Comparison of ENCODE assay signal across 23 cellular contexts in the genomic region with DNA sequence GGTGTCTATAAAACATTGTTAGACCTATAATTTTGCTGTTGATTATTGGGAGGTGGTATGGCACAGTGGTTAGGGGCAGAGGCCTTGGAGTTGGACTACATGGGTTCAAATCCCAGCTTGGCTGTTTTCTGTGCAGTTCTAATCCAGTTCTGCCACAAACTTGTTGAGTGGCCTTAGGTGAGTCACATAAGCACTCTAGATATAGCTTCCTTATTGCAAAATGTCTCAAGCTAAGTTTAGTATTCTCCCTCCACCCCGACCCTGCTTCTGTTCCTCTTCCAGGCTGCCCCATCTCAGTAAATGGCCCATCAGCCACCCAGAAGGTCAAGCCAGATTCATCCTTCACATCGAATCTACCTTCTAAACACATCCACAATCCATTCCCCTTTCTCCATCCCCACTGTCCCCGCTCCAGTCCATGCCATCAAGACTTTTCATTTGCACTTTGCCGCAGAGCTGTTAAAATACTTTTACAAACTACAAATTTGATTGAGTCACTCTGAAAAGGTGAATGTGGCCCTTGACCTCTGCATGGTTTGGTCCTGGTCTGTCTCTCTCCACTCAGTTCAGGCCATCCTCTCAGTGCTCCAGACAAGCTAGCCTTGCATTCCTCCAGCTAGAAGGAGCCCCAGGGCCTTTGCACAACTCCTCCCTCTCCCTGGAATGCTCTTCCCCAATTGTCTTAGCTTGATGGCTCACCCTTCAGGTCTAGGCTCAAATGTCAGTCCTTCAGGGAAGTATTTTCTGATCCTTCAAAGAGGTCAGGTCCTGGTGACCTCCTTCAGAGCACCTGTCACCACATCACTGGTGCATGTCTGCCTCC. TPM values are rescaled to one million over a fixed set of nuclear protein-coding genes. Genes with fewer than 3 reads are reported as not detected.
A peak's percentile ranks its signal among the peaks of the same experiment; 100 is the strongest.
DNase-seq lines count a peak whose midpoint lies in the region; ATAC-seq and TF ChIP-seq lines count a peak whose summit lies in the region.
"Had no signal": no experiment of that assay in that cellular context is flagged by ENCODE, and none has a peak within 500 bp of the region (broad histone marks: within the 10 kb centered on the region; RNA-seq: fewer than 3 reads in every experiment).

No MANE protein-coding gene starts in this region.

- BruUV-seq in OCI-LY7 (replicated peaks; lab: Mats Ljungman, UMichigan), result TSS peak; percentile 91

- no peak overlapping the region for H3K4me2 ChIP-seq in OCI-LY7 (ENCODE audit: low read length)
- H3K4me2 ChIP-seq: smooth muscle cell had no signal

- H3K9me3 Mint-ChIP-seq in progenitor cell of endocrine pancreas (ENCODE audit: low read depth), result peaks cover 7% of the 10 kb centered on the region
- H3K9me3 Mint-ChIP-seq in effector memory CD8-positive, alpha-beta T cell, result no peaks in the 10 kb centered on the region
- H3K9me3 Mint-ChIP-seq: activated naive CD4-positive, alpha-beta T cell treated with anti-CD3 and anti-CD28 coated beads for 36 hours; brain; memory B cell had no signal

- POLR2A ChIA-PET in OCI-LY7 (lab: Charles Lee), result interaction anchor here (0.7 to 1.1 kb wide), 2 partner anchors 11 to 16 kb away, joined by 3 to 5 read pairs; a partner anchor contains a TSS

- CTCF ChIA-PET in OCI-LY7 (lab: Charles Lee; ENCODE audit: unreplicated experiment), result no interaction called here

- H3K4me1 ChIP-seq in OCI-LY7 (ENCODE audit: insufficient read depth, low read length, poor library complexity, severe bottlenecking) (no peaks in the 10 kb centered on the region), esophagus squamous epithelium (peaks cover 0 to 34% (median 5%) of the 10 kb centered on the region in 3 donors), spleen (no peaks in the 10 kb centered on the region)

- 78 to 94% methylated on average over 4 of the region's 4 CpGs for WGBS in esophagus squamous epithelium, 2 donors
- WGBS in spleen, 5 donors, result 81 to 92% (median 87%) methylated on average over 4 of the region's 4 CpGs

- H3K79me2 ChIP-seq in OCI-LY7 (ENCODE audit: insufficient read depth, low read depth, low read length), result no peaks in the 10 kb centered on the region

- no peak overlapping the region for H3K27ac ChIP-seq in OCI-LY7 (ENCODE audit: low read depth, low read length, poor library complexity, severe bottlenecking)
- peak overlapping the region; percentile 39 to 72 (median 60) for H3K27ac ChIP-seq in esophagus squamous epithelium
- no peak overlapping the region for H3K27ac ChIP-seq in spleen
- no peak overlapping the region for H3K27ac ChIP-seq in substantia nigra (ENCODE audit: low read depth, low read length, poor library complexity, severe bottlenecking)
- H3K27ac ChIP-seq: C4-2B, SK-N-MC had no signal

- H3K36me3 ChIP-seq in OCI-LY7 (ENCODE audit: insufficient read depth, low read length), result peaks cover 14% of the 10 kb centered on the region; the same call in 1 of the 2 replicates
- peaks cover 34 to 60% (median 37%) of the 10 kb centered on the region in 3 donors for H3K36me3 ChIP-seq in esophagus squamous epithelium
- H3K36me3 ChIP-seq in spleen, result peaks cover 0 to 64% (median 45%) of the 10 kb centered on the region in 6 donors

- no peaks in the 10 kb centered on the region for H3K27me3 Mint-ChIP-seq in progenitor cell of endocrine pancreas
- H3K27me3 Mint-ChIP-seq in effector memory CD8-positive, alpha-beta T cell, result no peaks in the 10 kb centered on the region
- H3K27me3 Mint-ChIP-seq: activated CD8-positive, alpha-beta memory T cell treated with anti-CD3 and anti-CD28 coated beads, Interleukin-2, amount 10 ng/mL, durations not matched to agents 7 days and 5 days; memory B cell had no signal

- DNase-seq in ELF-1 (ENCODE audit: low read depth, low spot score) (peak; percentile 73), OCI-LY7 (ENCODE audit: low spot score) (no peak), esophagus squamous epithelium (lab: John Stamatoyannopoulos, UW) (no peak), progenitor cell of endocrine pancreas (ENCODE audit: low spot score, unreplicated experiment) (no peak), spleen (no peak), substantia nigra (lab: John Stamatoyannopoulos, UW) (no peak)
- DNase-seq in effector memory CD8-positive, alpha-beta T cell, result no peak
- DNase-seq: activated CD8-positive, alpha-beta memory T cell treated with anti-CD3 and anti-CD28 coated beads, Interleukin-2, amount 10 ng/mL, durations not matched to agents 7 days and 5 days; activated naive CD4-positive, alpha-beta T cell treated with anti-CD3 and anti-CD28 coated beads for 36 hours; effector CD8-positive, alpha-beta T cell; NCI-H1048; NCI-H2171 treated with DMSO at 0.1 percent for 48 hours; nucleus accumbens; stimulated activated naive CD4-positive, alpha-beta T cell treated with Interleukin-2 at 50 U/mL for 16 hours had no signal

- H3K4me3 ChIP-seq in OCI-LY7 (ENCODE audit: low read depth, low read length, poor library complexity, severe bottlenecking) (no peak overlapping the region), esophagus squamous epithelium (no peak overlapping the region), spleen (no peak overlapping the region)
- H3K4me3 ChIP-seq: SK-N-MC, smooth muscle cell had no signal

- peak overlapping the region; percentile 98 for H3K27ac Mint-ChIP-seq in progenitor cell of endocrine pancreas
- H3K27ac Mint-ChIP-seq in effector memory CD8-positive, alpha-beta T cell, result peak overlapping the region in 1 of 2 donors; percentile 55
- H3K27ac Mint-ChIP-seq: activated CD8-positive, alpha-beta memory T cell treated with anti-CD3 and anti-CD28 coated beads, Interleukin-2, amount 10 ng/mL, durations not matched to agents 7 days and 5 days; activated naive CD4-positive, alpha-beta T cell treated with anti-CD3 and anti-CD28 coated beads for 36 hours; memory B cell had no signal

- peak overlapping the region; percentile 42 for H3K4me3 Mint-ChIP-seq in progenitor cell of endocrine pancreas (ENCODE audit: low read depth)
- no peak overlapping the region for H3K4me3 Mint-ChIP-seq in effector memory CD8-positive, alpha-beta T cell
- H3K4me3 Mint-ChIP-seq: activated CD8-positive, alpha-beta memory T cell treated with anti-CD3 and anti-CD28 coated beads, Interleukin-2, amount 10 ng/mL, durations not matched to agents 7 days and 5 days; activated naive CD4-positive, alpha-beta T cell treated with anti-CD3 and anti-CD28 coated beads for 36 hours; brain; memory B cell had no signal

- H3K36me3 Mint-ChIP-seq in progenitor cell of endocrine pancreas (ENCODE audit: insufficient read depth), result peaks cover 20% of the 10 kb centered on the region
- peaks cover 7% of the 10 kb centered on the region for H3K36me3 Mint-ChIP-seq in effector memory CD8-positive, alpha-beta T cell (ENCODE audit: insufficient read depth)

- no peaks in the 10 kb centered on the region for H3K9me3 ChIP-seq in OCI-LY7 (ENCODE audit: low read length)
- H3K9me3 ChIP-seq in esophagus squamous epithelium, result no peaks in the 10 kb centered on the region
- no peaks in the 10 kb centered on the region for H3K9me3 ChIP-seq in spleen

- peaks cover 42% of the 10 kb centered on the region for H3K4me1 Mint-ChIP-seq in progenitor cell of endocrine pancreas (ENCODE audit: low read depth)
- peaks cover 0 to 2% of the 10 kb centered on the region in 2 donors for H3K4me1 Mint-ChIP-seq in effector memory CD8-positive, alpha-beta T cell (ENCODE audit: low read depth in 2 of 2)
- H3K4me1 Mint-ChIP-seq: activated CD8-positive, alpha-beta memory T cell treated with anti-CD3 and anti-CD28 coated beads, Interleukin-2, amount 10 ng/mL, durations not matched to agents 7 days and 5 days; brain; memory B cell had no signal

- H4K20me1 ChIP-seq in OCI-LY7 (ENCODE audit: insufficient read depth, low read length), result no peaks in the 10 kb centered on the region

- H2AFZ ChIP-seq in OCI-LY7 (ENCODE audit: low read length), result no peak overlapping the region

- no peaks in the 10 kb centered on the region for H3K27me3 ChIP-seq in esophagus squamous epithelium
- no peaks in the 10 kb centered on the region for H3K27me3 ChIP-seq in spleen (replicated peaks in 1 of 7)

- TF ChIP-seq POLR2A in esophagus squamous epithelium (IDR thresholded peaks at IDR 0.05), result no peak
- no peak for TF ChIP-seq POLR2A in spleen (IDR thresholded peaks at IDR 0.05)

- TF ChIP-seq CTCF in OCI-LY7 (conservative IDR thresholded peaks at IDR 0.05; ENCODE audit: low read length) (no peak), esophagus squamous epithelium (IDR thresholded peaks at IDR 0.05) (no peak), progenitor cell of endocrine pancreas (IDR thresholded peaks at IDR 0.05; ENCODE audit: unreplicated experiment) (no peak), spleen (IDR thresholded peaks at IDR 0.05 in 8 of 11, conservative IDR thresholded peaks at IDR 0.05 in 3 of 11) (no peak)

- H3K9me2 ChIP-seq in OCI-LY7 (ENCODE audit: insufficient read depth, low read length), result no peaks in the 10 kb centered on the region

- ATAC-seq in GM18870 (IDR thresholded peaks at IDR 0.05; ENCODE audit: unreplicated experiment), result no peak
- no peak for ATAC-seq in effector memory CD8-positive, alpha-beta T cell (replicated peaks)
- ATAC-seq: activated CD8-positive, alpha-beta memory T cell treated with anti-CD3 and anti-CD28 coated beads, Interleukin-2, amount 10 ng/mL, durations not matched to agents 7 days and 5 days had no signal

- intact Hi-C loops in OCI-LY7 (cut with micrococcal nuclease; ENCODE audit: unreplicated experiment), result no loop called here
- intact Hi-C loops in esophagus squamous epithelium (cut with DNase I), result no loop called here
- intact Hi-C loops in spleen (cut with DNase I; ENCODE audit: low total_unique reads), result no loop called here

RNA-seq across cellular contexts. Expression of a gene that starts 10.0 kb away (rescaled TPM):
- total RNA-seq in OCI-LY7 (2014; rRNA removed; shearing (Covaris generic)), result 11.9 and 18.1 TPM in 2 replicates
- total RNA-seq in OCI-LY7 (2022) (16.0 and 16.7 TPM in 2 replicates), esophagus squamous epithelium (10 to 100 TPM; 35.9 to 84.2 (median 46.4) TPM), progenitor cell of endocrine pancreas (77.4 and 83.9 TPM in 2 replicates), spleen (10 to 100 TPM; 13.5 to 38.3 (median 16.7) TPM)
- polyA plus RNA-seq in spleen, result 10 to 100 TPM; 17.2 to 26.0 (median 23.8) TPM

RNA-seq across cellular contexts. Expression of a gene that starts 14.3 kb away (rescaled TPM):
- 14.3 and 19.8 TPM in 2 replicates for total RNA-seq in OCI-LY7 (2014; rRNA removed; shearing (Covaris generic))
- 26.3 and 26.6 TPM in 2 replicates for total RNA-seq in OCI-LY7 (2022)
- total RNA-seq in esophagus squamous epithelium, result 10 to 100 TPM; 19.1 to 52.0 (median 33.5) TPM
- total RNA-seq in progenitor cell of endocrine pancreas, result 59.3 and 64.3 TPM in 2 replicates
- 10 to 100 TPM; 19.3 to 31.1 (median 29.5) TPM for total RNA-seq in spleen
- polyA plus RNA-seq in spleen, result 10 to 100 TPM; 14.4 to 21.7 (median 15.9) TPM

RNA-seq across cellular contexts. Expression of a gene that starts 23.7 kb away (rescaled TPM):
- 108 and 132 TPM in 2 replicates for total RNA-seq in OCI-LY7 (2014; rRNA removed; shearing (Covaris generic))
- total RNA-seq in OCI-LY7 (2022), result 118 and 130 TPM in 2 replicates
- 10 to 100 TPM; 16.6 to 61.4 (median 51.9) TPM for total RNA-seq in esophagus squamous epithelium
- total RNA-seq in progenitor cell of endocrine pancreas, result 36.6 and 40.5 TPM in 2 replicates
- 10 to 100 TPM; 29.3 to 53.0 (median 36.9) TPM for total RNA-seq in spleen
- polyA plus RNA-seq in spleen, result 10 to 100 TPM; 30.6 to 45.6 (median 44.5) TPM

RNA-seq across cellular contexts. Expression of a gene that starts 23.8 kb away (rescaled TPM):
- 1.8 and 3.0 TPM in 2 replicates for total RNA-seq in OCI-LY7 (2014; rRNA removed; shearing (Covaris generic))
- total RNA-seq in OCI-LY7 (2022), result 1.8 and 2.9 TPM in 2 replicates
- total RNA-seq in esophagus squamous epithelium, result under 1 TPM; 0.32 to 0.79 (median 0.38) TPM
- total RNA-seq in progenitor cell of endocrine pancreas, result 0.51 and 1.6 TPM in 2 replicates
- under 1 TPM in 5 of 7 donors, not detected in 2; 0.37 to 0.92 (median 0.46) TPM for total RNA-seq in spleen
- under 1 TPM; 0.27 to 0.59 (median 0.48) TPM for polyA plus RNA-seq in spleen
- polyA plus RNA-seq: smooth muscle cell had no signal

RNA-seq across cellular contexts. Expression of a gene that starts 37.4 kb away (rescaled TPM):
- total RNA-seq in OCI-LY7 (2014; rRNA removed; shearing (Covaris generic)), result 0.54 and 1.3 TPM in 2 replicates
- total RNA-seq in OCI-LY7 (2022) (0.82 and 0.98 TPM in 2 replicates), esophagus squamous epithelium (10 to 100 TPM; 18.1 to 50.1 (median 37.6) TPM), progenitor cell of endocrine pancreas (18.8 and 19.7 TPM in 2 replicates), spleen (1 to 10 TPM in 3 of 7 donors, under 1 TPM in 4; 0.47 to 1.7 (median 0.79) TPM)
- under 1 TPM; 0.26 to 0.77 (median 0.26) TPM for polyA plus RNA-seq in spleen
- total RNA-seq: Daoy, fibroblast of villous mesenchyme, H4 had no signal

Comparison
In these comparisons a context has a peak if more than half of its experiments do, and no peak if none do; other contexts are left out.
1. H3K27ac ChIP-seq: peak in esophagus squamous epithelium (4 of 4); none in OCI-LY7 (single experiment), spleen (0 of 8) and substantia nigra (single experiment).